In the genomic region with DNA sequence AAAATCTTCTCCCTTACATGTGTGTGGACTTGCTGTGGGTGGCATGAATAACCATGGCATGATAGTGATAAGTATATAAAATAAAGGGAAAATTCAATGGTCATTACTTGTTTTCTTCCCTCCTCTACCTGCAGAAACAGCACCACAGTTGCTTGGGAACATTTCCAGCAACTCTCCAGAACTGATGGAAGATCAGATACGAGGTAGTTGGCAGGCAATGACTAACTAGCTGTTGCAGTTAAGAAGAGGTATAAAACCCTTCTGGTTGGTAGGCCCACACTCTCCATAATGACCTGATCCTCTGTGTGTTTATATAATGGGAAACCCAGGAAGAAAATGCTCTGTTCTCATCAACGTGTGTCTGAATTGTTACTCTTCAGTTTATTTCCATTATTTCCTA, we compare ENCODE assay signal across 19 cellular contexts.
"Had no signal": no experiment of that assay in that cellular context is flagged by ENCODE, and none has a peak within 500 bp of the region (broad histone marks: within the 10 kb centered on the region; RNA-seq: fewer than 3 reads in every experiment).

No MANE protein-coding gene starts in this region.

- H3K27me3 ChIP-seq: colonic mucosa, esophagus squamous epithelium, right atrium auricular region, sigmoid colon, stomach, uterus had no signal

- DNase-seq: colonic mucosa; dermis blood vessel endothelial cell; esophagus squamous epithelium; immature natural killer cell; kidney; left cardiac atrium; left ventricle myocardium superior; naive thymus-derived CD8-positive, alpha-beta T cell; posterior cingulate gyrus; sigmoid colon; stimulated activated CD4-positive, alpha-beta T cell treated with anti-CD3 and anti-CD28 coated beads, Interleukin-2, amount 100 ng/mL, for 24 hours; stimulated activated CD4-positive, alpha-beta T cell treated with anti-CD3 and anti-CD28 coated beads, Interleukin-4, amount 100 ng/mL, for 4 hours; stimulated activated naive CD4-positive, alpha-beta T cell; stomach; substantia nigra; uterus had no signal

- H3K36me3 ChIP-seq: colonic mucosa, esophagus squamous epithelium, right atrium auricular region, sigmoid colon, stomach, uterus had no signal

- H3K4me1 ChIP-seq: colonic mucosa, right atrium auricular region, stomach, uterus had no signal

- H3K9me3 ChIP-seq: colonic mucosa, uterus had no signal

- H3K27ac ChIP-seq: colonic mucosa, esophagus squamous epithelium, right atrium auricular region, sigmoid colon, stomach, uterus had no signal

- H3K4me3 ChIP-seq: colonic mucosa, esophagus squamous epithelium, lung, right atrium auricular region, sigmoid colon, skin epidermis, stomach, uterus had no signal

- ATAC-seq: left cardiac atrium; left ventricle myocardium superior; naive thymus-derived CD8-positive, alpha-beta T cell had no signal
